ENCODE assay signal across 20 cellular contexts in the genomic region with DNA sequence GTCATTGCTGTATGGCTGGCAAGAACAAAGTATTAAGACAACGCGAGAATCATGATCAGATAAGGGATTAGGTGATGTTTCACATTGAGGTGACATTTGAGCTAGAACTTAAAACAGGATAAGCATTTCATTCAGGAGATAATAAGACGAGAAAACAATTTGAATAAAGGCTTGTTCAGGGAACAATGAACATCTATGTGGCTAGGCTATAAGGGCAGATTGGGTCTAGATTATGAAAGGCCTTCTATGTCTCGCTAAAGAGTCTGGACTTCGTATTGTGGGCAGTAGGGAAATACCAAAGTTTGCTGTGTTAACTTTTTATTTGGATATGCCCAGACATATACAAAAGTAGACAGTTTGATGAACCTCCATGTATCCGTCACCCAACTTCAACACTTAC.
"Had no signal": no experiment of that assay in that cellular context is flagged by ENCODE, and none has a peak within 500 bp of the region (broad histone marks: within the 10 kb centered on the region; RNA-seq: fewer than 3 reads in every experiment).

No MANE protein-coding gene starts in this region.

- H3K27ac ChIP-seq: foreskin keratinocyte, left ventricle myocardium inferior, ovary, psoas muscle, skin epidermis, testis had no signal

- H3K4me3 ChIP-seq: left ventricle myocardium inferior, ovary, psoas muscle, skin epidermis, testis had no signal

- DNase-seq: activated CD4-positive, alpha-beta T cell treated with anti-CD3 and anti-CD28 coated beads, Interleukin-2, amount 50 U/mL, for 4 hours; activated CD8-positive, alpha-beta memory T cell treated with anti-CD3 and anti-CD28 coated beads, Interleukin-2, amount 50 U/mL, for 48 hours; activated naive CD4-positive, alpha-beta T cell treated with Interleukin-2 at 50 U/mL for 16 hours; activated naive CD8-positive, alpha-beta T cell treated with anti-CD3 and anti-CD28 coated beads for 36 hours; activated T-cell treated with anti-CD3 and anti-CD28 coated beads, Interleukin-2, amount 50 U/mL, for 4 hours; cerebellar nuclear complex; effector CD4-positive, alpha-beta T cell; foreskin keratinocyte; kidney glomerular epithelial cell; left ventricle myocardium inferior; ovary; psoas muscle; right cardiac atrium; stimulated activated CD4-positive, alpha-beta T cell treated with anti-CD3 and anti-CD28 coated beads, Interleukin-1b, Interleukin-23, amount 100 ng/mL, for 48 hours; stimulated activated naive CD8-positive, alpha-beta T cell treated with anti-CD3 and anti-CD28 coated beads, Interleukin-15, amount 100 ng/mL, for 72 hours; T-helper 9 cell; testis had no signal

- ATAC-seq: activated T-cell treated with anti-CD3 and anti-CD28 coated beads, Interleukin-2, amount 50 U/mL, for 4 hours; foreskin keratinocyte; natural killer cell treated with Interleukin-12 subunit alpha and Interleukin-12 subunit beta and Interleukin-15 and Interleukin-18, amount 100 ng/mL, for 72 hours; psoas muscle; right cardiac atrium; stimulated activated naive CD8-positive, alpha-beta T cell treated with anti-CD3 and anti-CD28 coated beads, Interleukin-15, amount 100 ng/mL, for 72 hours; WTC11 had no signal

- H3K27me3 ChIP-seq: foreskin keratinocyte, ovary, testis had no signal
